18 cellular contexts compared by ENCODE assay signal in genomic region chr1:203621559-203622130, GRCh38. TPM values are rescaled to one million over a fixed set of nuclear protein-coding genes. Genes with fewer than 3 reads are reported as not detected.
DNase-seq lines count a peak whose midpoint lies in the region; ATAC-seq lines count a peak whose summit lies in the region.
"Had no signal": no experiment of that assay in that cellular context is flagged by ENCODE, and none has a peak within 500 bp of the region (broad histone marks: within the 10 kb centered on the region; RNA-seq: fewer than 3 reads in every experiment).

No MANE protein-coding gene starts in this region.

- peaks cover 46% of the 10 kb centered on the region for H3K4me1 Mint-ChIP-seq in activated CD4-positive, alpha-beta T cell treated with anti-CD3 and anti-CD28 coated beads for 36 hours
- peaks cover 24% of the 10 kb centered on the region for H3K4me1 Mint-ChIP-seq in activated naive CD8-positive, alpha-beta T cell treated with anti-CD3 and anti-CD28 coated beads, Interleukin-2, amount 50 U/mL, for 24 hours
- H3K4me1 Mint-ChIP-seq in activated naive CD8-positive, alpha-beta T cell treated with anti-CD3 and anti-CD28 coated beads for 36 hours = peaks cover 14% of the 10 kb centered on the region
- peaks cover 35% of the 10 kb centered on the region for H3K4me1 Mint-ChIP-seq in activated T-helper 17 cell treated with anti-CD3 and anti-CD28 coated beads, Interleukin-2, amount 50 U/mL, for 72 hours
- peaks cover 23% of the 10 kb centered on the region for H3K4me1 Mint-ChIP-seq in stimulated activated naive CD8-positive, alpha-beta T cell treated with anti-CD3 and anti-CD28 coated beads, Interleukin-15, amount 100 ng/mL, for 72 hours

- intact Hi-C loops in activated CD4-positive, alpha-beta T cell treated with anti-CD3 and anti-CD28 coated beads for 36 hours (cut with DNase I, micrococcal nuclease) = loop anchor here (1.0 to 10.0 kb wide), 5 partner anchors 14 to 783 kb away; no protein-coding TSS in a partner anchor

- peak overlapping the region; percentile 88 for H3K27ac Mint-ChIP-seq in activated CD4-positive, alpha-beta T cell treated with anti-CD3 and anti-CD28 coated beads for 36 hours
- H3K27ac Mint-ChIP-seq in activated naive CD8-positive, alpha-beta T cell treated with anti-CD3 and anti-CD28 coated beads, Interleukin-2, amount 50 U/mL, for 24 hours = no peak overlapping the region
- H3K27ac Mint-ChIP-seq in activated naive CD8-positive, alpha-beta T cell treated with anti-CD3 and anti-CD28 coated beads for 36 hours = no peak overlapping the region
- peak overlapping the region; percentile 90 for H3K27ac Mint-ChIP-seq in activated T-helper 17 cell treated with anti-CD3 and anti-CD28 coated beads, Interleukin-2, amount 50 U/mL, for 72 hours
- peak overlapping the region in 1 of 2 donors; percentile 80 for H3K27ac Mint-ChIP-seq in stimulated activated naive CD8-positive, alpha-beta T cell treated with anti-CD3 and anti-CD28 coated beads, Interleukin-15, amount 100 ng/mL, for 72 hours

- no peaks in the 10 kb centered on the region for H3K9me3 Mint-ChIP-seq in activated CD4-positive, alpha-beta T cell treated with anti-CD3 and anti-CD28 coated beads for 36 hours (ENCODE audit: low read depth)
- no peaks in the 10 kb centered on the region for H3K9me3 Mint-ChIP-seq in activated naive CD8-positive, alpha-beta T cell treated with anti-CD3 and anti-CD28 coated beads, Interleukin-2, amount 50 U/mL, for 24 hours
- H3K9me3 Mint-ChIP-seq in activated naive CD8-positive, alpha-beta T cell treated with anti-CD3 and anti-CD28 coated beads for 36 hours = no peaks in the 10 kb centered on the region
- no peaks in the 10 kb centered on the region for H3K9me3 Mint-ChIP-seq in activated T-helper 17 cell treated with anti-CD3 and anti-CD28 coated beads, Interleukin-2, amount 50 U/mL, for 72 hours
- no peaks in the 10 kb centered on the region for H3K9me3 Mint-ChIP-seq in stimulated activated naive CD8-positive, alpha-beta T cell treated with anti-CD3 and anti-CD28 coated beads, Interleukin-15, amount 100 ng/mL, for 72 hours

- no peak overlapping the region for H3K4me3 Mint-ChIP-seq in activated CD4-positive, alpha-beta T cell treated with anti-CD3 and anti-CD28 coated beads for 36 hours
- no peak overlapping the region for H3K4me3 Mint-ChIP-seq in activated naive CD8-positive, alpha-beta T cell treated with anti-CD3 and anti-CD28 coated beads, Interleukin-2, amount 50 U/mL, for 24 hours
- H3K4me3 Mint-ChIP-seq in activated naive CD8-positive, alpha-beta T cell treated with anti-CD3 and anti-CD28 coated beads for 36 hours = no peak overlapping the region
- H3K4me3 Mint-ChIP-seq in activated T-helper 17 cell treated with anti-CD3 and anti-CD28 coated beads, Interleukin-2, amount 50 U/mL, for 72 hours = peak overlapping the region; percentile 57
- H3K4me3 Mint-ChIP-seq in stimulated activated naive CD8-positive, alpha-beta T cell treated with anti-CD3 and anti-CD28 coated beads, Interleukin-15, amount 100 ng/mL, for 72 hours = peak overlapping the region in 1 of 2 donors; percentile 40

- peak; percentile 45 for DNase-seq in activated CD4-positive, alpha-beta T cell treated with anti-CD3 and anti-CD28 coated beads for 36 hours
- no peak for DNase-seq in activated CD4-positive, alpha-beta T cell treated with anti-CD3 and anti-CD28 coated beads, Interleukin-2, amount 50 U/mL, for 48 hours
- DNase-seq in activated naive CD8-positive, alpha-beta T cell treated with anti-CD3 and anti-CD28 coated beads, Interleukin-2, amount 50 U/mL, for 24 hours = no peak
- DNase-seq in activated naive CD8-positive, alpha-beta T cell treated with anti-CD3 and anti-CD28 coated beads for 36 hours = no peak
- DNase-seq in stimulated activated naive CD8-positive, alpha-beta T cell treated with anti-CD3 and anti-CD28 coated beads, Interleukin-15, amount 100 ng/mL, for 72 hours = peak in 1 of 2 donors; percentile 37
- no peak for DNase-seq in ureter (ENCODE audit: low spot score)
- DNase-seq: C1 segment of cervical spinal cord, DMS 273 treated with DMSO at 0.1 percent for 48 hours, KG1, MM.1S, NCI-H1417, NCI-H1930, NCI-H2171, NCI-H510A, NCI-H82 had no signal

- POLR2A ChIA-PET in activated CD4-positive, alpha-beta T cell treated with anti-CD3 and anti-CD28 coated beads for 36 hours (lab: Charles Lee) = interaction anchor here (0.6 to 2.5 kb wide), 11 partner anchors 8 to 144 kb away, joined by 3 to 16 read pairs (median 6); partner anchors contain the start of gene LAX1

- H3K36me3 Mint-ChIP-seq in activated CD4-positive, alpha-beta T cell treated with anti-CD3 and anti-CD28 coated beads for 36 hours (ENCODE audit: low read depth) = no peaks in the 10 kb centered on the region
- no peaks in the 10 kb centered on the region for H3K36me3 Mint-ChIP-seq in activated naive CD8-positive, alpha-beta T cell treated with anti-CD3 and anti-CD28 coated beads, Interleukin-2, amount 50 U/mL, for 24 hours (ENCODE audit: low read depth)
- H3K36me3 Mint-ChIP-seq in activated naive CD8-positive, alpha-beta T cell treated with anti-CD3 and anti-CD28 coated beads for 36 hours = no peaks in the 10 kb centered on the region
- H3K36me3 Mint-ChIP-seq in activated T-helper 17 cell treated with anti-CD3 and anti-CD28 coated beads, Interleukin-2, amount 50 U/mL, for 72 hours (ENCODE audit: low read depth) = peaks cover 4% of the 10 kb centered on the region

- ATAC-seq in activated CD4-positive, alpha-beta T cell treated with anti-CD3 and anti-CD28 coated beads for 36 hours = peak; percentile 80
- peak; percentile 64 for ATAC-seq in activated naive CD8-positive, alpha-beta T cell treated with anti-CD3 and anti-CD28 coated beads, Interleukin-2, amount 50 U/mL, for 24 hours
- peak; percentile 80 for ATAC-seq in activated T-helper 17 cell treated with anti-CD3 and anti-CD28 coated beads, Interleukin-2, amount 50 U/mL, for 72 hours (replicated peaks)
- peak; percentile 76 for ATAC-seq in stimulated activated naive CD8-positive, alpha-beta T cell treated with anti-CD3 and anti-CD28 coated beads, Interleukin-15, amount 100 ng/mL, for 72 hours
- ATAC-seq in GM19452 (IDR thresholded peaks at IDR 0.05; ENCODE audit: unreplicated experiment) = no peak
- ATAC-seq: Panc1 had no signal

- CTCF ChIA-PET in activated CD4-positive, alpha-beta T cell treated with anti-CD3 and anti-CD28 coated beads for 36 hours (lab: Charles Lee) = interaction anchor here (0.6 to 3.4 kb wide), 14 partner anchors 17 to 1459 kb away, joined by 3 to 20 read pairs (median 4); partner anchors contain the start of gene LAX1

- no peaks in the 10 kb centered on the region for H3K27me3 Mint-ChIP-seq in activated CD4-positive, alpha-beta T cell treated with anti-CD3 and anti-CD28 coated beads for 36 hours
- H3K27me3 Mint-ChIP-seq in activated naive CD8-positive, alpha-beta T cell treated with anti-CD3 and anti-CD28 coated beads, Interleukin-2, amount 50 U/mL, for 24 hours = no peaks in the 10 kb centered on the region
- H3K27me3 Mint-ChIP-seq in activated naive CD8-positive, alpha-beta T cell treated with anti-CD3 and anti-CD28 coated beads for 36 hours = no peaks in the 10 kb centered on the region
- no peaks in the 10 kb centered on the region for H3K27me3 Mint-ChIP-seq in activated T-helper 17 cell treated with anti-CD3 and anti-CD28 coated beads, Interleukin-2, amount 50 U/mL, for 72 hours
- no peaks in the 10 kb centered on the region for H3K27me3 Mint-ChIP-seq in stimulated activated naive CD8-positive, alpha-beta T cell treated with anti-CD3 and anti-CD28 coated beads, Interleukin-15, amount 100 ng/mL, for 72 hours

RNA-seq across cellular contexts. Expression of gene ATP2B4, which starts 5.0 kb away (rescaled TPM):
- 10 to 100 TPM; 36.2 to 38.8 TPM for total RNA-seq in activated CD4-positive, alpha-beta T cell treated with anti-CD3 and anti-CD28 coated beads for 36 hours
- 1 to 10 TPM; 5.3 to 6.4 TPM for total RNA-seq in activated naive CD8-positive, alpha-beta T cell treated with anti-CD3 and anti-CD28 coated beads for 36 hours
- total RNA-seq in activated T-helper 17 cell treated with anti-CD3 and anti-CD28 coated beads, Interleukin-2, amount 50 U/mL, for 72 hours = 100 to 1,000 TPM; 101 TPM
- total RNA-seq in ureter = 141 TPM

Comparison
In these comparisons a context has a peak if more than half of its experiments do, and no peak if none do; other contexts are left out.
1. H3K27ac Mint-ChIP-seq: peak in activated CD4-positive, alpha-beta T cell treated with anti-CD3 and anti-CD28 coated beads for 36 hours (single experiment) and activated T-helper 17 cell treated with anti-CD3 and anti-CD28 coated beads, Interleukin-2, amount 50 U/mL, for 72 hours (single experiment); none in activated naive CD8-positive, alpha-beta T cell treated with anti-CD3 and anti-CD28 coated beads, Interleukin-2, amount 50 U/mL, for 24 hours (single experiment) and activated naive CD8-positive, alpha-beta T cell treated with anti-CD3 and anti-CD28 coated beads for 36 hours (single experiment).
2. RNA of gene ATP2B4, which starts 5.0 kb away (total RNA-seq): 141 TPM in ureter (single experiment), 101 TPM in activated T-helper 17 cell treated with anti-CD3 and anti-CD28 coated beads, Interleukin-2, amount 50 U/mL, for 72 hours and 36.2 to 38.8 TPM in activated CD4-positive, alpha-beta T cell treated with anti-CD3 and anti-CD28 coated beads for 36 hours; 5.3 to 6.4 TPM in activated naive CD8-positive, alpha-beta T cell treated with anti-CD3 and anti-CD28 coated beads for 36 hours; every median in the first group is over 4 times any median in the second.